ENCODE assay signal across 8 cellular contexts in genomic region chr3:66220602-66221377, GRCh38. TPM values are rescaled to one million over a fixed set of nuclear protein-coding genes. Genes with fewer than 3 reads are reported as not detected.
DNase-seq lines count a peak whose midpoint lies in the region; ATAC-seq and TF ChIP-seq lines count a peak whose summit lies in the region.

SLC25A26 (plus strand) TSS chr3:66221001; CDS start chr3:66221095, 94 bp downstream.

- intact Hi-C loops in breast epithelium (cut with DNase I; ENCODE audit: low total_unique reads), result no loop called here

- peak within 1 kb of the TSS; percentile 91 for H3K4me3 ChIP-seq in ACC112 (ENCODE audit: low read depth, low read length)
- peak within 1 kb of the TSS; percentile 81 to 87 (median 85) for H3K4me3 ChIP-seq in breast epithelium
- peak within 1 kb of the TSS; percentile 95 for H3K4me3 ChIP-seq in iPS-18c (ENCODE audit: insufficient read depth, low read depth, low read length)
- H3K4me3 ChIP-seq in skin epidermis, result peak within 1 kb of the TSS; percentile 73 to 97 (median 90)

- ATAC-seq in GM18870 (IDR thresholded peaks at IDR 0.05; ENCODE audit: unreplicated experiment) (peak; percentile 98), HG03135 (IDR thresholded peaks at IDR 0.05; ENCODE audit: unreplicated experiment) (peak; percentile 99)

- peak within 1 kb of the TSS; percentile 87 for H2AFZ ChIP-seq in ACC112 (ENCODE audit: low read length, unreplicated experiment)

- H3K4me1 ChIP-seq in ACC112 (ENCODE audit: control insufficient read depth, insufficient read depth, low read length, unreplicated experiment) (peaks cover 9% of the 10 kb centered on the region), breast epithelium (peaks cover 0 to 5% of the 10 kb centered on the region in 2 donors)

- no peaks in the 10 kb centered on the region for H3K9me3 ChIP-seq in breast epithelium
- H3K9me3 ChIP-seq in iPS-18c (ENCODE audit: control insufficient read depth, insufficient read depth, low read length), result no peaks in the 10 kb centered on the region

- H3K36me3 ChIP-seq in ACC112 (ENCODE audit: insufficient read depth, low read length) (no peaks in the 10 kb centered on the region), breast epithelium (no peaks in the 10 kb centered on the region)

- peaks cover 5% of the 10 kb centered on the region for H3K79me2 ChIP-seq in ACC112 (ENCODE audit: control insufficient read depth, insufficient read depth, low read length, unreplicated experiment)

- no peaks in the 10 kb centered on the region for H3K27me3 ChIP-seq in ACC112 (ENCODE audit: insufficient read depth, low read length)
- H3K27me3 ChIP-seq in breast epithelium, result no peaks in the 10 kb centered on the region

- TF ChIP-seq CTCF in VCaP (conservative IDR thresholded peaks at IDR 0.05) (no peak), breast epithelium (IDR thresholded peaks at IDR 0.05) (peak in 1 of 3 donors; percentile 19)

- no peak for TF ChIP-seq POLR2A in breast epithelium (IDR thresholded peaks at IDR 0.05)

- DNase-seq in NCI-H2196 treated with DMSO at 0.1 percent for 48 hours (lab: John Stamatoyannopoulos, UW; ENCODE audit: unreplicated experiment), result peak; percentile 66
- DNase-seq in breast epithelium (ENCODE audit: low spot score in 2 of 2), result peak; percentile 94 to 97

- peak within 1 kb of the TSS; percentile 47 for H3K27ac ChIP-seq in ACC112 (ENCODE audit: low read depth, low read length)
- H3K27ac ChIP-seq in VCaP, result peak within 1 kb of the TSS; percentile 72
- H3K27ac ChIP-seq in breast epithelium, result peak within 1 kb of the TSS; percentile 84 to 89
- H3K27ac ChIP-seq in skin epidermis, result peak within 1 kb of the TSS; percentile 43 to 89 (median 84)

RNA-seq across cellular contexts. Expression of gene SLC25A26, which starts in this region (rescaled TPM):
- 10 to 100 TPM; 25.6 to 31.4 (median 30.9) TPM for total RNA-seq in breast epithelium

Comparison
In these comparisons a context has a peak if more than half of its experiments do, and no peak if none do; other contexts are left out.
1. Peak in every context shown above with its lines: DNase-seq, ATAC-seq, H3K4me3 ChIP-seq and H3K27ac ChIP-seq.